ENCODE assay signal across 17 cellular contexts in genomic region chrX:15475021-15475420, GRCh38. TPM values are rescaled to one million over a fixed set of nuclear protein-coding genes. Genes with fewer than 3 reads are reported as not detected.
DNase-seq lines count a peak whose midpoint lies in the region; ATAC-seq and TF ChIP-seq lines count a peak whose summit lies in the region.
"Had no signal": no experiment of that assay in that cellular context is flagged by ENCODE, and none has a peak within 500 bp of the region (broad histone marks: within the 10 kb centered on the region; RNA-seq: fewer than 3 reads in every experiment).

No MANE protein-coding gene starts in this region.

- H3K79me1 ChIP-seq in neuronal stem cell (ENCODE audit: low read depth, low read length): no peaks in the 10 kb centered on the region

- peaks cover 12% of the 10 kb centered on the region for H3K4me1 ChIP-seq in GM23338 (ENCODE audit: insufficient read depth)
- H3K4me1 ChIP-seq in neuronal stem cell (ENCODE audit: control insufficient read depth in 2 of 2, insufficient read depth in 1 of 2, low read depth in 1 of 2, low read length in 2 of 2): peaks cover 0 to 3% of the 10 kb centered on the region in 2 donors
- H3K4me1 ChIP-seq in Peyer's patch: no peaks in the 10 kb centered on the region

- H3K27me3 ChIP-seq in GM23338 (ENCODE audit: insufficient read depth) (no peaks in the 10 kb centered on the region), neuronal stem cell (ENCODE audit: control insufficient read depth in 3 of 3, insufficient read depth in 3 of 3, low read depth in 1 of 3, low read length in 3 of 3) (no peaks in the 10 kb centered on the region), Peyer's patch (no peaks in the 10 kb centered on the region)

- DNase-seq in GM23338 (ENCODE audit: low spot score): no peak
- peak; percentile 52 for DNase-seq in NCI-H748 treated with DMSO at 0.1 percent for 48 hours (lab: John Stamatoyannopoulos, UW)
- DNase-seq in epithelial cell of esophagus (ENCODE audit: low read depth): peak; percentile 88
- DNase-seq in neuronal stem cell (ENCODE audit: low spot score): no peak
- no peak for DNase-seq in Peyer's patch
- DNase-seq in activated naive CD4-positive, alpha-beta T cell treated with Interleukin-2 at 50 U/mL for 16 hours: no peak
- no peak for DNase-seq in HK-2 (ENCODE audit: unreplicated experiment)
- DNase-seq: amniotic stem cell, DMS53, immature natural killer cell, posterior cingulate gyrus had no signal

- no peak overlapping the region for H4K8ac ChIP-seq in neuronal stem cell (ENCODE audit: low read depth, low read length)

- H3K9ac ChIP-seq in neuronal stem cell (ENCODE audit: low read depth, low read length, poor library complexity): no peak overlapping the region

- H4K91ac ChIP-seq in neuronal stem cell (ENCODE audit: low read depth, low read length, poor library complexity): no peak overlapping the region

- H2BK5ac ChIP-seq in neuronal stem cell (ENCODE audit: low read length): no peak overlapping the region

- H2BK120ac ChIP-seq in neuronal stem cell (ENCODE audit: low read depth, low read length): no peak overlapping the region

- H3K27ac ChIP-seq in GM23338 (ENCODE audit: low read depth): peak overlapping the region; percentile 82; the same call in 1 of the 2 replicates
- no peak overlapping the region for H3K27ac ChIP-seq in neuronal stem cell (replicated peaks; ENCODE audit: low read length)
- no peak overlapping the region for H3K27ac ChIP-seq in Peyer's patch
- H3K27ac ChIP-seq: thoracic aorta had no signal

- H3F3A ChIP-seq in GM23338 (replicated peaks; ENCODE audit: low read depth): no peaks in the 10 kb centered on the region

- H3K9me2 ChIP-seq in GM23338 (ENCODE audit: insufficient read depth): no peaks in the 10 kb centered on the region

- H4K20me1 ChIP-seq in GM23338 (replicated peaks; ENCODE audit: insufficient read depth): no peaks in the 10 kb centered on the region

- no peak overlapping the region for H3K23ac ChIP-seq in neuronal stem cell (ENCODE audit: low read depth, low read length, poor library complexity)

- H3K4me3 ChIP-seq in GM23338: no peak overlapping the region
- H3K4me3 ChIP-seq in epithelial cell of esophagus (ENCODE audit: low read length): no peak overlapping the region
- H3K4me3 ChIP-seq in neuronal stem cell (ENCODE audit: low read length in 2 of 2): no peak overlapping the region
- H3K4me3 ChIP-seq in Peyer's patch: no peak overlapping the region
- H3K4me3 ChIP-seq: thoracic aorta had no signal

- no peak for TF ChIP-seq CTCF in GM23338 (conservative IDR thresholded peaks at IDR 0.05; ENCODE audit: low read depth in 2 of 2)
- TF ChIP-seq CTCF in epithelial cell of esophagus (IDR thresholded peaks at IDR 0.05; ENCODE audit: insufficient read depth, low read depth, low read length, missing control alignments): no peak
- no peak for TF ChIP-seq CTCF in Peyer's patch (IDR thresholded peaks at IDR 0.05)

- H3K4ac ChIP-seq in neuronal stem cell (ENCODE audit: low read length): no peak overlapping the region

- H3K4me3 Mint-ChIP-seq in GM23338: no peak overlapping the region
- H3K4me3 Mint-ChIP-seq: dendritic cell treated with granulocyte-macrophage colony-stimulating factor and Interleukin-4, amounts not matched to agents 40 ng/mL and 50 ng/mL, for 4 days; immature natural killer cell had no signal

- H3K27ac Mint-ChIP-seq in GM23338: peak overlapping the region; percentile 74; the same call in 1 of the 2 replicates
- H3K27ac Mint-ChIP-seq: activated T-helper 2 cell treated with anti-CD3 and anti-CD28 coated beads, Interferon-gamma antibody, Interleukin-2, Interleukin-4, amounts not matched to agents 10 μg/mL and 5 μg/mL and 100 μg/mL, durations not matched to agents 14 hours and 24 hours and 36 hours; dendritic cell treated with granulocyte-macrophage colony-stimulating factor and Interleukin-4, amounts not matched to agents 40 ng/mL and 50 ng/mL, for 4 days; immature natural killer cell had no signal

- H3K4me2 ChIP-seq in GM23338 (no peak overlapping the region), neuronal stem cell (ENCODE audit: insufficient read depth, low read length, poor library complexity, severe bottlenecking) (no peak overlapping the region)

- H3K36me3 ChIP-seq in GM23338 (ENCODE audit: insufficient read depth) (no peaks in the 10 kb centered on the region), neuronal stem cell (replicated peaks in 1 of 2; ENCODE audit: control insufficient read depth in 2 of 2, insufficient read depth in 2 of 2, low read length in 2 of 2) (peaks cover 0 to 14% of the 10 kb centered on the region in 2 donors), Peyer's patch (no peaks in the 10 kb centered on the region)
- H3K36me3 ChIP-seq: thoracic aorta had no signal

- H3K9me3 Mint-ChIP-seq in GM23338: no peaks in the 10 kb centered on the region
- H3K9me3 Mint-ChIP-seq: activated T-helper 2 cell treated with anti-CD3 and anti-CD28 coated beads, Interferon-gamma antibody, Interleukin-2, Interleukin-4, amounts not matched to agents 10 μg/mL and 5 μg/mL and 100 μg/mL, durations not matched to agents 14 hours and 24 hours and 36 hours; dendritic cell treated with granulocyte-macrophage colony-stimulating factor and Interleukin-4, amounts not matched to agents 40 ng/mL and 50 ng/mL, for 4 days had no signal

- H2BK12ac ChIP-seq in neuronal stem cell (ENCODE audit: low read length): no peak overlapping the region

- peaks cover 6% of the 10 kb centered on the region; the same call in 2 of the 3 replicates for H3K36me3 Mint-ChIP-seq in GM23338 (ENCODE audit: low read depth)
- H3K36me3 Mint-ChIP-seq: immature natural killer cell had no signal

- no peak overlapping the region for H2BK15ac ChIP-seq in neuronal stem cell (ENCODE audit: low read length)

- no peaks in the 10 kb centered on the region for H3K79me2 ChIP-seq in GM23338 (replicated peaks; ENCODE audit: insufficient read depth)

- no peaks in the 10 kb centered on the region for H3K9me3 ChIP-seq in neuronal stem cell (replicated peaks in 1 of 2; ENCODE audit: control insufficient read depth in 2 of 2, insufficient read depth in 1 of 2, low read depth in 1 of 2, low read length in 2 of 2)
- no peaks in the 10 kb centered on the region for H3K9me3 ChIP-seq in Peyer's patch
- H3K9me3 ChIP-seq: thoracic aorta had no signal

- H2AFZ ChIP-seq in GM23338 (no peak overlapping the region), neuronal stem cell (ENCODE audit: low read length) (peak overlapping the region; percentile 38)

- peaks cover 18% of the 10 kb centered on the region; the same call in 2 of the 3 replicates for H3K4me1 Mint-ChIP-seq in GM23338
- H3K4me1 Mint-ChIP-seq: immature natural killer cell had no signal

- H3K27me3 Mint-ChIP-seq in GM23338 (ENCODE audit: insufficient read depth, low read depth, poor library complexity): peaks cover 2% of the 10 kb centered on the region

- H3K14ac ChIP-seq in neuronal stem cell (ENCODE audit: low read length): no peak overlapping the region

- no peak for TF ChIP-seq POLR2A in Peyer's patch (IDR thresholded peaks at IDR 0.05)

- no peak overlapping the region for H3K18ac ChIP-seq in neuronal stem cell (ENCODE audit: low read length)

- no CpG with 5 or more reads among the region's 5 CpGs for WGBS in neuronal stem cell (ENCODE audit: extremely low coverage in 2 of 2, insufficient read length in 2 of 2, insufficient replicate concordance in 1 of 2), 2 donors

- H2AK5ac ChIP-seq in neuronal stem cell (ENCODE audit: low read depth, low read length): no peak overlapping the region

- ATAC-seq in GM23338 (no peak), HG03039 (IDR thresholded peaks at IDR 0.05; ENCODE audit: unreplicated experiment) (no peak)

TF ChIP-seq in GM23338, 12 proteins besides CTCF, POLR2A, EP300 and RAD21 (continues in another document):
- no peak for TF ChIP-seq STAT1 (IDR thresholded peaks at IDR 0.05; ENCODE audit: unreplicated experiment)
- no peak for TF ChIP-seq POLR2AphosphoS5 (IDR thresholded peaks at IDR 0.05; ENCODE audit: low read depth)
- no peak for TF ChIP-seq ZNF114 (CRISPR knock-in tag; IDR thresholded peaks at IDR 0.05)
- TF ChIP-seq JUNB (IDR thresholded peaks at IDR 0.05; ENCODE audit: unreplicated experiment): no peak
- TF ChIP-seq CREB1 (CRISPR knock-in tag; IDR thresholded peaks at IDR 0.05; ENCODE audit: low read depth): no peak
- TF ChIP-seq EZH2 (IDR thresholded peaks at IDR 0.05; ENCODE audit: low read depth, unreplicated experiment): no peak

RNA-seq across cellular contexts. Expression of gene PIR, which starts 18.1 kb away (rescaled TPM):
- total RNA-seq in GM23338 (2014; rRNA removed; shearing (Covaris generic)): 13.1 and 21.0 TPM in 2 replicates
- polyA plus RNA-seq in GM23338 (2016; fragmentation: Nextera tagmentation; extraction: Ambion mirVana): 22.6 and 25.2 TPM in 2 replicates
- 44.1 TPM for polyA plus RNA-seq in neuronal stem cell (2013, experiment 1 of 2)
- polyA plus RNA-seq in neuronal stem cell (2013, experiment 2 of 2): 44.3 TPM
- 10 to 100 TPM in 2 of 4 donors, 1 to 10 TPM in 2; 5.7 to 23.1 (median 15.8) TPM for total RNA-seq in Peyer's patch

RNA-seq across cellular contexts. Expression of gene BMX, which starts 25.6 kb away (rescaled TPM):
- not detected in 2 replicates for total RNA-seq in GM23338 (2014; rRNA removed; shearing (Covaris generic))
- not detected in 2 replicates for polyA plus RNA-seq in GM23338 (2016; fragmentation: Nextera tagmentation; extraction: Ambion mirVana)
- not detected for polyA plus RNA-seq in neuronal stem cell (2013, experiment 1 of 2)
- polyA plus RNA-seq in neuronal stem cell (2013, experiment 2 of 2): not detected
- 1 to 10 TPM; 2.5 to 5.8 (median 4.0) TPM for total RNA-seq in Peyer's patch
- total RNA-seq: activated T-helper 2 cell treated with anti-CD3 and anti-CD28 coated beads, Interferon-gamma antibody, Interleukin-2, Interleukin-4, amounts not matched to agents 10 μg/mL and 5 μg/mL and 100 μg/mL, durations not matched to agents 14 hours and 24 hours and 36 hours; fibroblast of villous mesenchyme had no signal
- polyA plus RNA-seq: BJ, immature natural killer cell had no signal

Comparison
In these comparisons a context has a peak if more than half of its experiments do, and no peak if none do; other contexts are left out.
1. DNase-seq: peak in NCI-H748 treated with DMSO at 0.1 percent for 48 hours (single experiment) and epithelial cell of esophagus (single experiment); none in GM23338 (single experiment), neuronal stem cell (single experiment), Peyer's patch (0 of 3), activated naive CD4-positive, alpha-beta T cell treated with Interleukin-2 at 50 U/mL for 16 hours (single experiment) and HK-2 (single experiment).